In the genomic region with DNA sequence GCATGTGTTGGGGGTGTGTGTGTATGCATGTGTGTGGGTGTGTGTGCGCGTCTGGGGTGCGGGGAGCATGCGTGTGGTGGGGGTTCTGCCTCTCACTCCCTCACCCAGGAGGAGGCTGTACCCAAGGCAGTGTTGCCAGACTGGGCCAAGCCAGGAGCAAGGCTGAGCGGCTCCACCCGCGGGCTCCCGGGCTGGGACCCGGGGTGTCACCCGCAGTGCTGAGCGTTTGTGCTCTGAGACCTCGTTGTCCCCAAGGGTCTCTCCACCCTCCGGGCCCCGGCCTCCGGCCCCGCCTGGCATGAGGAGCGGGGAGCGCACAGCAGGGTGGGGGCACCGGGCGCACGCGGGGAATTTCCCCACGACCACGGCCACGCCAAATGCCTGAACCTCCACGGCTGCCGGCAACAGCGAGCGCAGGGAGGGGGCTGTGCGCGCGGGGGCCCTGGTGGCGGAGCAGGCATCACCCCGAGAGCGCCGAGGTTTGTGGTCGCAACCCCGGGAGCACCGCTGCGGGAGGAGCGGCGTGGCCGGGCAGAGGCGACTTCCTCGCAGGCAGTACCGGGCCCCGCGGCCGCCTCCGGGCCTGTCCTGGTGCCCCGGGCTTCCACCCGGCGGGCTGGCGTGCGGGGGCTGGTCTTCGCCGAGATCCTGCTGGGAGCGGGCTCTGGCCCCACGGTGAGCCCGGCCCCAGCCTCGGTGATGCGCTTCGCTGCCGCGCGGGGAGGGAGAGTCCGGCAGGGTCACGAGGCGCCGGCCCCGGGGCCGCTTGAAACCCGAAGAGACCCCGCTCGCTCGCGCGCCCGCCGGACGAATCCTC, we compare ENCODE assay signal across 8 cellular contexts. TPM values are rescaled to one million over a fixed set of nuclear protein-coding genes. Genes with fewer than 3 reads are reported as not detected.
DNase-seq lines count a peak whose midpoint lies in the region; ATAC-seq, FAIRE-seq and TF ChIP-seq lines count a peak whose summit lies in the region.

No MANE protein-coding gene starts in this region.

- H3K4me3 Mint-ChIP-seq in memory B cell: peak overlapping the region; percentile 46

- peaks cover 9 to 20% (median 18%) of the 10 kb centered on the region in 4 donors for H3K4me1 ChIP-seq in upper lobe of left lung

- no peak for FAIRE-seq in GM19239 (lab: Jason Lieb, UNC)

- no peaks in the 10 kb centered on the region for H3K9me3 ChIP-seq in upper lobe of left lung

- TF ChIP-seq POLR2A in NB4 (IDR thresholded peaks at IDR 0.05; ENCODE audit: extremely low read depth, insufficient read length) (no peak), upper lobe of left lung (IDR thresholded peaks at IDR 0.05) (no peak)

- intact Hi-C loops in dorsolateral prefrontal cortex (cut with DNase I): no loop called here

- no peak overlapping the region for H3K27ac Mint-ChIP-seq in memory B cell

- DNase-seq in AG20443 (ENCODE audit: low spot score) (peak; percentile 63), NB4 (ENCODE audit: low read depth) (peak; percentile 25), dorsolateral prefrontal cortex (peak in 2 of 10 donors; percentile 40 to 51), memory B cell (ENCODE audit: low spot score in 2 of 2) (no peak), upper lobe of left lung (peak in 1 of 2 donors; percentile 87), HuH-7 (ENCODE audit: low spot score) (no peak), GM19239 (ENCODE audit: insufficient read length, low spot score) (no peak)

- H3K4me1 Mint-ChIP-seq in memory B cell: peaks cover 20% of the 10 kb centered on the region

- no peaks in the 10 kb centered on the region for H3K9me3 Mint-ChIP-seq in memory B cell

- H3K27ac ChIP-seq in dorsolateral prefrontal cortex (peak overlapping the region in 56 of 59 donors; percentile 29 to 93 (median 79)), upper lobe of left lung (no peak overlapping the region)

- peak; percentile 69 for ATAC-seq in memory B cell (ENCODE audit: low read depth)
- ATAC-seq in upper lobe of left lung (ENCODE audit: low FRiP score in 2 of 2): peak in 1 of 2 donors; percentile 57
- no peak for ATAC-seq in HG02610 (IDR thresholded peaks at IDR 0.05; ENCODE audit: unreplicated experiment)

- TF ChIP-seq CTCF in NB4 (IDR thresholded peaks at IDR 0.05; ENCODE audit: low read depth, low read length) (no peak), dorsolateral prefrontal cortex (IDR thresholded peaks at IDR 0.05 in 54 of 56, conservative IDR thresholded peaks at IDR 0.05 in 2 of 56; ENCODE audit: low read depth in 1 of 56, partially characterized antibody in 56 of 56) (no peak), upper lobe of left lung (IDR thresholded peaks at IDR 0.05) (no peak)

- peaks cover 25% of the 10 kb centered on the region for H3K27me3 Mint-ChIP-seq in memory B cell

- H3K27me3 ChIP-seq in dorsolateral prefrontal cortex: peaks cover 0 to 7% (median 0%) of the 10 kb centered on the region in 45 donors
- H3K27me3 ChIP-seq in upper lobe of left lung: peaks cover 0 to 14% (median 4%) of the 10 kb centered on the region in 4 donors

- peaks cover 0 to 12% (median 4%) of the 10 kb centered on the region in 4 donors for H3K36me3 ChIP-seq in upper lobe of left lung

- WGBS in upper lobe of left lung, 2 donors: 18 to 19% methylated on average over 17 to 30 of the region's 81 CpGs

- H3K4me3 ChIP-seq in NB4 (ENCODE audit: low read depth, low read length): no peak overlapping the region
- H3K4me3 ChIP-seq in dorsolateral prefrontal cortex: peak overlapping the region; percentile 34 to 77 (median 67)
- H3K4me3 ChIP-seq in upper lobe of left lung: peak overlapping the region; percentile 23 to 63 (median 56)

- TF ChIP-seq EP300 in upper lobe of left lung (IDR thresholded peaks at IDR 0.05): no peak

- peaks cover 9% of the 10 kb centered on the region for H3K36me3 Mint-ChIP-seq in memory B cell

RNA-seq across cellular contexts. Expression of a gene that starts 7.4 kb away (rescaled TPM):
- total RNA-seq in dorsolateral prefrontal cortex (10 to 100 TPM in 1 of 120 experiments, 1 to 10 TPM in 119; 2.0 to 12.0 (median 6.1) TPM), upper lobe of left lung (1 to 10 TPM in 5 of 6 donors, under 1 TPM in 1; 0.83 to 6.0 (median 2.0) TPM)

Comparison
In these comparisons a context has a peak if more than half of its experiments do, and no peak if none do; other contexts are left out.
1. DNase-seq: peak in AG20443 (single experiment) and NB4 (single experiment); none in memory B cell (0 of 2), HuH-7 (single experiment) and GM19239 (single experiment).
2. H3K27ac ChIP-seq: peak in dorsolateral prefrontal cortex (56 of 59); none in upper lobe of left lung (0 of 4).